15 cellular contexts compared by ENCODE assay signal in genomic region chr3:189455009-189455408, GRCh38.
DNase-seq lines count a peak whose midpoint lies in the region; FAIRE-seq and TF ChIP-seq lines count a peak whose summit lies in the region.
"Had no signal": no experiment of that assay in that cellular context is flagged by ENCODE, and none has a peak within 500 bp of the region (broad histone marks: within the 10 kb centered on the region; RNA-seq: fewer than 3 reads in every experiment).

No MANE protein-coding gene starts in this region.

- no peaks in the 10 kb centered on the region for H3K4me1 ChIP-seq in thymus (ENCODE audit: control insufficient read depth, insufficient read depth, low read length)
- H3K4me1 ChIP-seq: SJSA1 had no signal

- H3K36me3 ChIP-seq in bronchial epithelial cell (ENCODE audit: control insufficient read depth, insufficient read depth, low read length) (no peaks in the 10 kb centered on the region), thymus (ENCODE audit: control insufficient read depth, insufficient read depth) (no peaks in the 10 kb centered on the region)
- H3K36me3 ChIP-seq: SJSA1 had no signal

- H3K9me3 ChIP-seq in thymus (ENCODE audit: control insufficient read depth) = no peaks in the 10 kb centered on the region
- H3K9me3 ChIP-seq: SJSA1 had no signal

- peak; percentile 83 for FAIRE-seq in bronchial epithelial cell (lab: Jason Lieb, UNC)

- H3K4me3 ChIP-seq in bronchial epithelial cell (ENCODE audit: low read depth, low read length) = no peak overlapping the region
- no peak overlapping the region for H3K4me3 ChIP-seq in thymus (ENCODE audit: low read length)
- H3K4me3 ChIP-seq: GM23248, SJSA1 had no signal

- DNase-seq in NCI-H69 (lab: John Stamatoyannopoulos, UW) (peak; percentile 45), bronchial epithelial cell (ENCODE audit: low read depth) (peak; percentile 53), medulla oblongata (ENCODE audit: extremely low spot score) (peak; percentile 9), NCI-H2227 (lab: John Stamatoyannopoulos, UW; ENCODE audit: unreplicated experiment) (no peak)
- DNase-seq in activated CD8-positive, alpha-beta memory T cell treated with anti-CD3 and anti-CD28 coated beads for 24 hours = no peak
- no peak for DNase-seq in stimulated activated CD4-positive, alpha-beta T cell treated with anti-CD3 and anti-CD28 coated beads, Interleukin-4, amount 100 ng/mL, for 4 hours
- DNase-seq: CD4-positive, alpha-beta T cell; GM23248; NCI-H1417 treated with DMSO at 0.1 percent for 48 hours; NCI-H1930; NCI-H446; NCI-H774; PC-3 had no signal

- no peak for TF ChIP-seq CTCF in bronchial epithelial cell (IDR thresholded peaks at IDR 0.05; ENCODE audit: insufficient read depth, low read length, severe bottlenecking)

- H3K27me3 ChIP-seq in bronchial epithelial cell (ENCODE audit: control insufficient read depth, insufficient read depth, low read length) (no peaks in the 10 kb centered on the region), thymus (ENCODE audit: control insufficient read depth, insufficient read depth) (no peaks in the 10 kb centered on the region)
- H3K27me3 ChIP-seq: SJSA1 had no signal

- peak overlapping the region; percentile 10 for H3K27ac ChIP-seq in thymus (ENCODE audit: low read depth)
- H3K27ac ChIP-seq: GM23248, SJSA1 had no signal

- 92% methylated on average over 5 of the region's 5 CpGs for WGBS in thymus

Comparison
In these comparisons a context has a peak if more than half of its experiments do, and no peak if none do; other contexts are left out.
1. DNase-seq: peak in NCI-H69 (single experiment), bronchial epithelial cell (single experiment) and medulla oblongata (single experiment); none in NCI-H2227 (single experiment), activated CD8-positive, alpha-beta memory T cell treated with anti-CD3 and anti-CD28 coated beads for 24 hours (single experiment) and stimulated activated CD4-positive, alpha-beta T cell treated with anti-CD3 and anti-CD28 coated beads, Interleukin-4, amount 100 ng/mL, for 4 hours (0 of 2).